9 cellular contexts compared by ENCODE assay signal in the genomic region with DNA sequence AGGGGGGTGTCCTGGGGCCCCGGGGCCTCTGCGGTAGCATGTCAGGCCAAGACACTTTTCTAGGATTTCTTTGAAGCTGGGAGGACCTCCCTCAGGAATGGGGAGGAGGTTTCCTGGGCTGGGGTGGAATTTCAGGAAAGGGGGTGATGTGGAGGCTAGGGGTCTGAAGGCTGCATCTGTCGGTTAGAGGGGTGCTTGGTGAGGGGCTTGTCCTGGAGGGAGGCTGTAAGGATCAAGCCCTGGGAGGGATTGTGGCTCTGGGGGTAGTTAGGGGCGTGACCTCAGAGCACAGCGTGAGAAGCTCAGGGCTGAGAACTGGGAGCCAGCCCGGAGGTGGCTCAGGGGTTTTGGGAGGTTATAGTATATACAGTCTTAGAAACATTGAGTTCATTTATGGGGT. TPM values are rescaled to one million over a fixed set of nuclear protein-coding genes. Genes with fewer than 3 reads are reported as not detected.
DNase-seq lines count a peak whose midpoint lies in the region; ATAC-seq and TF ChIP-seq lines count a peak whose summit lies in the region.
"Had no signal": no experiment of that assay in that cellular context is flagged by ENCODE, and none has a peak within 500 bp of the region (broad histone marks: within the 10 kb centered on the region; RNA-seq: fewer than 3 reads in every experiment).

No MANE protein-coding gene starts in this region.

- H3K27me3 Mint-ChIP-seq in HFFc6 (ENCODE audit: insufficient read depth) (peaks cover 17% of the 10 kb centered on the region), chondrocyte (ENCODE audit: low read depth) (no peaks in the 10 kb centered on the region)

- peaks cover 5% of the 10 kb centered on the region; the same call in 1 of the 2 replicates for H3K36me3 ChIP-seq in ACC112 (ENCODE audit: insufficient read depth, low read length)
- H3K36me3 ChIP-seq in mucosa of descending colon (ENCODE audit: low read depth): peaks cover 5% of the 10 kb centered on the region

- peak overlapping the region; percentile 99 for H3K4me3 Mint-ChIP-seq in HFFc6
- peak overlapping the region; percentile 98 for H3K4me3 Mint-ChIP-seq in chondrocyte (ENCODE audit: unreplicated experiment)

- peak overlapping the region; percentile 92 for H3K27ac Mint-ChIP-seq in HFFc6
- H3K27ac Mint-ChIP-seq in chondrocyte (ENCODE audit: unreplicated experiment): peak overlapping the region; percentile 96

- H3K4me1 Mint-ChIP-seq in HFFc6 (ENCODE audit: low read depth) (peaks cover 54% of the 10 kb centered on the region), chondrocyte (ENCODE audit: low read depth) (peaks cover 70% of the 10 kb centered on the region)

- intact Hi-C loops in mucosa of descending colon (cut with DNase I, micrococcal nuclease): no loop called here

- H3K4me1 ChIP-seq in ACC112 (ENCODE audit: control insufficient read depth, insufficient read depth, low read length, unreplicated experiment) (peaks cover 12% of the 10 kb centered on the region), mucosa of descending colon (ENCODE audit: low read depth) (peaks cover 29% of the 10 kb centered on the region)

- TF ChIP-seq CTCF in HFFc6 (IDR thresholded peaks at IDR 0.05): no peak
- no peak for TF ChIP-seq CTCF in chondrocyte (IDR thresholded peaks at IDR 0.05)
- no peak for TF ChIP-seq CTCF in mucosa of descending colon (IDR thresholded peaks at IDR 0.05)

- peak overlapping the region; percentile 83 for H3K27ac ChIP-seq in ACC112 (ENCODE audit: low read depth, low read length)

- peaks cover 15% of the 10 kb centered on the region for H3K36me3 Mint-ChIP-seq in HFFc6 (ENCODE audit: low read depth)
- H3K36me3 Mint-ChIP-seq in chondrocyte (ENCODE audit: low read depth): peaks cover 3% of the 10 kb centered on the region

- H3K27me3 ChIP-seq in ACC112 (ENCODE audit: insufficient read depth, low read length): no peaks in the 10 kb centered on the region

- DNase-seq in HFFc6 (no peak), chondrocyte (ENCODE audit: low spot score) (no peak), mucosa of descending colon (peak in 2 of 3 donors; percentile 33 to 56), hypothalamus (lab: John Stamatoyannopoulos, UW) (no peak), NCI-H1092 (lab: John Stamatoyannopoulos, UW) (no peak), DMS 273 (lab: John Stamatoyannopoulos, UW; ENCODE audit: unreplicated experiment) (no peak)
- no peak for DNase-seq in stimulated activated naive CD4-positive, alpha-beta T cell treated with Interleukin-2 at 50 U/mL for 16 hours (lab: John Stamatoyannopoulos, UW)
- DNase-seq: NCI-H2081 treated with DMSO at 0.1 percent for 48 hours had no signal

- no peak overlapping the region for H2AFZ ChIP-seq in ACC112 (ENCODE audit: low read length, unreplicated experiment)

- H3K4me3 ChIP-seq in ACC112 (ENCODE audit: low read depth, low read length) (peak overlapping the region; percentile 95), mucosa of descending colon (no peak overlapping the region)

- ATAC-seq in mucosa of descending colon: no peak

- H3K79me2 ChIP-seq in ACC112 (ENCODE audit: control insufficient read depth, insufficient read depth, low read length, unreplicated experiment): peaks cover 26% of the 10 kb centered on the region

- H3K9me3 Mint-ChIP-seq in HFFc6: no peaks in the 10 kb centered on the region
- no peaks in the 10 kb centered on the region for H3K9me3 Mint-ChIP-seq in chondrocyte (ENCODE audit: low read depth)

- no peaks in the 10 kb centered on the region for H3K9me3 ChIP-seq in mucosa of descending colon

RNA-seq across cellular contexts. Expression of gene RRAS, which starts 1.6 kb away (rescaled TPM):
- 100 to 1,000 TPM; 130 to 162 (median 133) TPM for total RNA-seq in HFFc6 (2021; fragmentation: NEBNext Ultra II Directional; extraction: Animal tissue kit (Norgen Biotek cat#: 25700))
- total RNA-seq in chondrocyte (61.7 to 113 TPM (median 104 TPM) in 3 replicates), mucosa of descending colon (10 to 100 TPM; 43.9 to 89.8 (median 48.6) TPM)

RNA-seq across cellular contexts. Expression of gene SCAF1, which starts 3.6 kb away (rescaled TPM):
- 100 to 1,000 TPM; 112 to 134 (median 121) TPM for total RNA-seq in HFFc6 (2021; fragmentation: NEBNext Ultra II Directional; extraction: Animal tissue kit (Norgen Biotek cat#: 25700))
- total RNA-seq in chondrocyte (76.3 to 79.0 TPM (median 77.3 TPM) in 3 replicates), mucosa of descending colon (10 to 100 TPM; 55.5 to 75.0 (median 56.1) TPM)

RNA-seq across cellular contexts. Expression of gene IRF3, which starts 27.3 kb away (rescaled TPM):
- total RNA-seq in HFFc6 (2021; fragmentation: NEBNext Ultra II Directional; extraction: Animal tissue kit (Norgen Biotek cat#: 25700)): 10 to 100 TPM; 55.5 to 72.8 (median 58.7) TPM
- total RNA-seq in chondrocyte: 45.8 to 75.3 TPM (median 53.0 TPM) in 3 replicates
- 100 to 1,000 TPM in 1 of 3 donors, 10 to 100 TPM in 2; 76.1 to 119 (median 90.1) TPM for total RNA-seq in mucosa of descending colon

RNA-seq across cellular contexts. Expression of gene BCL2L12, which starts 27.4 kb away (rescaled TPM):
- total RNA-seq in HFFc6 (2021; fragmentation: NEBNext Ultra II Directional; extraction: Animal tissue kit (Norgen Biotek cat#: 25700)): 10 to 100 TPM; 23.9 to 34.2 (median 33.4) TPM
- total RNA-seq in chondrocyte (18.3 to 26.6 TPM (median 21.4 TPM) in 3 replicates), mucosa of descending colon (10 to 100 TPM in 2 of 3 donors, 1 to 10 TPM in 1; 9.6 to 20.8 (median 16.3) TPM)

RNA-seq across cellular contexts. Expression of gene PRMT1, which starts 38.7 kb away (rescaled TPM):
- 100 to 1,000 TPM; 209 to 226 (median 217) TPM for total RNA-seq in HFFc6 (2021; fragmentation: NEBNext Ultra II Directional; extraction: Animal tissue kit (Norgen Biotek cat#: 25700))
- total RNA-seq in chondrocyte (97.7 to 105 TPM (median 98.0 TPM) in 3 replicates), mucosa of descending colon (100 to 1,000 TPM in 1 of 3 donors, 10 to 100 TPM in 2; 68.1 to 101 (median 94.8) TPM)

Comparison
In these comparisons a context has a peak if more than half of its experiments do, and no peak if none do; other contexts are left out.
1. DNase-seq: peak in mucosa of descending colon (2 of 3); none in HFFc6 (single experiment), chondrocyte (single experiment), stimulated activated naive CD4-positive, alpha-beta T cell treated with Interleukin-2 at 50 U/mL for 16 hours (single experiment), hypothalamus (0 of 51), NCI-H1092 (single experiment) and DMS 273 (single experiment).